ENCODE assay signal across 1 cellular context in genomic region chr1:17309701-17310640, GRCh38.
TF ChIP-seq lines count a peak whose summit lies in the region.

No MANE protein-coding gene starts in this region.

TF ChIP-seq in GM12878, 131 proteins besides CTCF, POLR2A, EP300 and RAD21:
- no peak for TF ChIP-seq REST (IDR thresholded peaks at IDR 0.05; ENCODE audit: low read depth, low read length)
- TF ChIP-seq SMC3 (IDR thresholded peaks at IDR 0.05; ENCODE audit: borderline replicate concordance, low read length): no peak
- no peak for TF ChIP-seq STAT1 (conservative IDR thresholded peaks at IDR 0.05)
- no peak for TF ChIP-seq TAF1 (IDR thresholded peaks at IDR 0.05; ENCODE audit: borderline replicate concordance, low read depth, low read length)
- TF ChIP-seq ESRRA (IDR thresholded peaks at IDR 0.05; ENCODE audit: low read length): no peak
- TF ChIP-seq ZNF384 (IDR thresholded peaks at IDR 0.05; ENCODE audit: borderline replicate concordance, low read depth, low read length): no peak
- no peak for TF ChIP-seq RUNX3 (IDR thresholded peaks at IDR 0.05; ENCODE audit: low read length)
- TF ChIP-seq LARP7 (IDR thresholded peaks at IDR 0.05): no peak
- TF ChIP-seq PBX3 (IDR thresholded peaks at IDR 0.05; ENCODE audit: insufficient replicate concordance, low read depth, low read length): no peak
- no peak for TF ChIP-seq NKRF (conservative IDR thresholded peaks at IDR 0.05)
- TF ChIP-seq CEBPB (IDR thresholded peaks at IDR 0.05; ENCODE audit: borderline replicate concordance in 1 of 2, low read depth in 2 of 2, low read length in 2 of 2): no peak
- TF ChIP-seq FOXM1 (IDR thresholded peaks at IDR 0.05; ENCODE audit: low read depth, low read length): no peak
- TF ChIP-seq RB1 (IDR thresholded peaks at IDR 0.05; ENCODE audit: borderline replicate concordance): no peak
- TF ChIP-seq, protein P1, sequence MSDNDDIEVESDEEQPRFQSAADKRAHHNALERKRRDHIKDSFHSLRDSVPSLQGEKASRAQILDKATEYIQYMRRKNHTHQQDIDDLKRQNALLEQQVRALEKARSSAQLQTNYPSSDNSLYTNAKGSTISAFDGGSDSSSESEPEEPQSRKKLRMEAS (IDR thresholded peaks at IDR 0.05; ENCODE audit: low read depth, low read length): no peak
- TF ChIP-seq SIX5 (IDR thresholded peaks at IDR 0.05; ENCODE audit: low read depth, low read length, severe bottlenecking): no peak
- no peak for TF ChIP-seq WRNIP1 (IDR thresholded peaks at IDR 0.05; ENCODE audit: borderline replicate concordance, low read depth, low read length)
- TF ChIP-seq ELK1 (IDR thresholded peaks at IDR 0.05; ENCODE audit: low read depth, low read length): no peak
